ENCODE assay signal across 7 cellular contexts in the genomic region with DNA sequence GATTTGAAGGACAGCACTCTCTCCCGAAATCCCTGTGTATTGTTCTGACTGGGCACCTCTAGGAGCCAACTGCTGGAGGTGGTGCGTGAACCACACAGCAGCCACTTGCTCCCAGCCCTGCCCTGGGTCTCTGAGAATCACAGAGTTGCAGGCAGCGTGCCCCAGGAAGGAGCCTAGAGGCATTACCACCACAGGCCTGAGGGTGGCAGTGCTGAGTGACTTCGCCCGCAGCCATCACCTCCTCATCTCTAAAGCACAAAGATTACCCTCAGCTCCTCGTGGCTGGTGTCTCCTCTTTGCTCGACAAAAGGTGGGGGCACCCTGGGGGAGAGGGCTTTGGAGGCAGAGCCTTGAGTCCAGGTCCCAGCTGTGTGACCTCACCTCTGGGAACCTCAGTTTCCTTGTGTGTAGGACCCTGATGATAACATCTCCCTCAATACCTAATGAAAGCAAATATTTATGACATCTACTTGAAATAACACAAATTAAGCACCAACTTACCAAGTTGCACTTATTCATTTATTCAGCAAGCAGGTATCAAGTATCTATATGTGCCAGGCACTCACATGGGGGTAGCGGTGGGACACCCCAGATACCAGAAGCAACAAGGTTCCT.
A peak's percentile ranks its signal among the peaks of the same experiment; 100 is the strongest.
DNase-seq lines count a peak whose midpoint lies in the region; ATAC-seq and TF ChIP-seq lines count a peak whose summit lies in the region.

No MANE protein-coding gene starts in this region.

- no peak overlapping the region for H3K27ac Mint-ChIP-seq in stimulated activated effector memory CD8-positive, alpha-beta T cell treated with anti-CD3 and anti-CD28 coated beads, Interleukin-12 subunit alpha, Interleukin-12 subunit beta, amount 100 ng/mL, for 72 hours

- no peaks in the 10 kb centered on the region for H3K36me3 ChIP-seq in mesendoderm (ENCODE audit: control insufficient read depth, insufficient read depth, low read length)

- H3K23ac ChIP-seq in mesendoderm (ENCODE audit: low read length): no peak overlapping the region

- H4K5ac ChIP-seq in mesendoderm (ENCODE audit: low read length): no peak overlapping the region

- H3K79me1 ChIP-seq in mesendoderm (ENCODE audit: low read length): no peaks in the 10 kb centered on the region

- TF ChIP-seq CTCF in GM12873 (IDR thresholded peaks at IDR 0.05; ENCODE audit: insufficient read depth, low read depth, low read length, missing control alignments): peak; percentile 98

- H3K36me3 Mint-ChIP-seq in stimulated activated effector memory CD8-positive, alpha-beta T cell treated with anti-CD3 and anti-CD28 coated beads, Interleukin-12 subunit alpha, Interleukin-12 subunit beta, amount 100 ng/mL, for 72 hours: peaks cover under 1% of the 10 kb centered on the region

- H3K4ac ChIP-seq in mesendoderm (ENCODE audit: low read depth, low read length): no peak overlapping the region

- no peak overlapping the region for H2BK15ac ChIP-seq in mesendoderm (replicated peaks; ENCODE audit: low read depth)

- H3K4me2 ChIP-seq in mesendoderm (ENCODE audit: low read length): no peak overlapping the region

- peak; percentile 46 for DNase-seq in NCI-H1694 (lab: John Stamatoyannopoulos, UW)
- peak; percentile 45 to 46 for DNase-seq in activated CD4-positive, alpha-beta T cell treated with anti-CD3 and anti-CD28 coated beads, Interleukin-2, amount 50 U/mL, for 24 hours (ENCODE audit: low read depth in 1 of 2, low spot score in 1 of 2)
- peak; percentile 84 for DNase-seq in ecto neural progenitor cell (ENCODE audit: low spot score)
- DNase-seq in mesendoderm: peak; percentile 63
- peak; percentile 54 to 85 for DNase-seq in stimulated activated effector memory CD8-positive, alpha-beta T cell treated with anti-CD3 and anti-CD28 coated beads, Interleukin-12 subunit alpha, Interleukin-12 subunit beta, amount 100 ng/mL, for 72 hours (ENCODE audit: low spot score in 2 of 2)
- DNase-seq in NCI-H187 treated with DMSO at 0.1 percent for 48 hours (lab: John Stamatoyannopoulos, UW): no peak

- no peak overlapping the region for H3K27ac ChIP-seq in mesendoderm (ENCODE audit: low read depth, low read length)

- no peaks in the 10 kb centered on the region for H3K4me1 ChIP-seq in mesendoderm (ENCODE audit: control insufficient read depth, low read depth, low read length)

- H3K27me3 ChIP-seq in mesendoderm (ENCODE audit: insufficient read depth, low read length, poor library complexity): no peaks in the 10 kb centered on the region

- H2BK120ac ChIP-seq in mesendoderm (ENCODE audit: low read depth, low read length): no peak overlapping the region

- H3K56ac ChIP-seq in mesendoderm (ENCODE audit: low read length): no peak overlapping the region

- H4K8ac ChIP-seq in mesendoderm (ENCODE audit: low read depth, low read length): no peak overlapping the region

- peaks cover 8% of the 10 kb centered on the region for H3K4me1 Mint-ChIP-seq in stimulated activated effector memory CD8-positive, alpha-beta T cell treated with anti-CD3 and anti-CD28 coated beads, Interleukin-12 subunit alpha, Interleukin-12 subunit beta, amount 100 ng/mL, for 72 hours

- no peak overlapping the region for H3K4me3 ChIP-seq in mesendoderm (ENCODE audit: low read length)

- no peak overlapping the region for H2BK5ac ChIP-seq in mesendoderm (ENCODE audit: low read length)

- H2AK5ac ChIP-seq in mesendoderm (ENCODE audit: low read length): no peak overlapping the region

- WGBS in mesendoderm (ENCODE audit: extremely low coverage, insufficient coverage, low lambda C conversion rate): no CpG with 5 or more reads among the region's 8 CpGs

- no peak overlapping the region for H3K18ac ChIP-seq in mesendoderm (ENCODE audit: low read length)

- H3K79me2 ChIP-seq in mesendoderm (ENCODE audit: control insufficient read depth, insufficient read depth, low read length): no peaks in the 10 kb centered on the region

- no peak overlapping the region for H3K9ac ChIP-seq in mesendoderm (ENCODE audit: low read length)

- no peak overlapping the region for H3K4me3 Mint-ChIP-seq in stimulated activated effector memory CD8-positive, alpha-beta T cell treated with anti-CD3 and anti-CD28 coated beads, Interleukin-12 subunit alpha, Interleukin-12 subunit beta, amount 100 ng/mL, for 72 hours

- no peaks in the 10 kb centered on the region for H3K9me3 Mint-ChIP-seq in stimulated activated effector memory CD8-positive, alpha-beta T cell treated with anti-CD3 and anti-CD28 coated beads, Interleukin-12 subunit alpha, Interleukin-12 subunit beta, amount 100 ng/mL, for 72 hours

- peak; percentile 74 for ATAC-seq in stimulated activated effector memory CD8-positive, alpha-beta T cell treated with anti-CD3 and anti-CD28 coated beads, Interleukin-12 subunit alpha, Interleukin-12 subunit beta, amount 100 ng/mL, for 72 hours
